In genomic region chr5:168285696-168286095, GRCh38 we compare ENCODE assay signal across 23 cellular contexts.
"Had no signal": no experiment of that assay in that cellular context is flagged by ENCODE, and none has a peak within 500 bp of the region (broad histone marks: within the 10 kb centered on the region; RNA-seq: fewer than 3 reads in every experiment).

No MANE protein-coding gene starts in this region.

- H3K9me3 Mint-ChIP-seq: endodermal cell had no signal

- DNase-seq: colonic mucosa; cortex of kidney; effector CD8-positive, alpha-beta T cell; effector memory CD8-positive, alpha-beta T cell; foreskin fibroblast; foreskin melanocyte; heart right ventricle; hippocampal formation; left cardiac atrium; left lung; left ventricle myocardium superior; lower lobe of right lung; mesenchymal stem cell; mucosa of descending colon; naive B cell had no signal

- H3K9me3 ChIP-seq: colonic mucosa, mucosa of descending colon had no signal

- ATAC-seq: effector memory CD8-positive, alpha-beta T cell; gastroesophageal sphincter; heart right ventricle; left cardiac atrium; left lung; left ventricle myocardium superior; lower lobe of right lung; mucosa of descending colon had no signal

- H3K4me3 ChIP-seq: colonic mucosa, esophagus muscularis mucosa, gastroesophageal sphincter, heart right ventricle, left lung, lower lobe of right lung, mucosa of descending colon had no signal

- H3K27ac Mint-ChIP-seq: dendritic cell treated with granulocyte-macrophage colony-stimulating factor and Interleukin-4, amounts not matched to agents 40 ng/mL and 50 ng/mL, for 4 days; effector memory CD8-positive, alpha-beta T cell; endodermal cell; mesothelial cell of epicardium; naive B cell had no signal

- FAIRE-seq: endometrium, islet of Langerhans, keratinocyte had no signal

- H3K27me3 ChIP-seq: colonic mucosa had no signal

- H3K36me3 ChIP-seq: colonic mucosa, esophagus muscularis mucosa, gastroesophageal sphincter, heart right ventricle, left lung, lower lobe of right lung had no signal

- H3K4me1 ChIP-seq: colonic mucosa, esophagus muscularis mucosa, gastroesophageal sphincter, heart right ventricle, left lung had no signal

- H3K27ac ChIP-seq: colonic mucosa, esophagus muscularis mucosa, gastroesophageal sphincter, heart right ventricle, left lung, lower lobe of right lung had no signal

- H3K4me3 Mint-ChIP-seq: dendritic cell treated with granulocyte-macrophage colony-stimulating factor and Interleukin-4, amounts not matched to agents 40 ng/mL and 50 ng/mL, for 4 days; effector memory CD8-positive, alpha-beta T cell; endodermal cell; mesothelial cell of epicardium; naive B cell had no signal
